Comparison of ENCODE assay signal across 8 cellular contexts in genomic region chr15:60397772-60398445, GRCh38.
A peak's percentile ranks its signal among the peaks of the same experiment; 100 is the strongest.
DNase-seq lines count a peak whose midpoint lies in the region; TF ChIP-seq lines count a peak whose summit lies in the region.

Gene ANXA2 (minus strand): TSS chr15:60397986. CDS start chr15:60386075, 11,911 bp downstream.

- H3K9me2 ChIP-seq in MM.1S (replicated peaks; ENCODE audit: insufficient read depth, low read length) = no peaks in the 10 kb centered on the region

- DNase-seq in GM13977 (ENCODE audit: low spot score) (peak; percentile 92), HAP-1 (ENCODE audit: low spot score in 2 of 2) (peak; percentile 81 to 91), MM.1S (peak; percentile 85), choroid plexus epithelial cell (ENCODE audit: low read depth) (peak; percentile 86), left kidney (ENCODE audit: low read depth, low spot score) (peak; percentile 77), NCI-H187 (lab: John Stamatoyannopoulos, UW) (no peak)
- peak; percentile 75 for DNase-seq in activated CD4-positive, alpha-beta T cell treated with anti-CD3 and anti-CD28 coated beads for 1 hour
- peak; percentile 68 to 78 for DNase-seq in stimulated activated CD4-positive, alpha-beta T cell treated with anti-CD3 and anti-CD28 coated beads, Interleukin-4, amount 100 ng/mL, for 48 hours (ENCODE audit: low read depth in 2 of 2)

- peak within 1 kb of the TSS; percentile 54 for H3K4me2 ChIP-seq in MM.1S (ENCODE audit: low read depth, low read length)

- H3F3A ChIP-seq in MM.1S (ENCODE audit: insufficient read depth, low read length) = peaks cover 8% of the 10 kb centered on the region; the same call in 1 of the 2 replicates

- H3K79me2 ChIP-seq in MM.1S (ENCODE audit: low read length) = peaks cover 48% of the 10 kb centered on the region

- no peaks in the 10 kb centered on the region for H4K20me1 ChIP-seq in MM.1S (ENCODE audit: insufficient read depth, low read length)

- peaks cover 42% of the 10 kb centered on the region for H3K36me3 ChIP-seq in HAP-1 (replicated peaks)
- H3K36me3 ChIP-seq in MM.1S (replicated peaks; ENCODE audit: insufficient read depth, low read length) = no peaks in the 10 kb centered on the region

- no peaks in the 10 kb centered on the region for H3K9me3 ChIP-seq in HAP-1
- H3K9me3 ChIP-seq in MM.1S (replicated peaks; ENCODE audit: insufficient read depth, low read length) = no peaks in the 10 kb centered on the region

- H3K4me3 ChIP-seq in HAP-1 (peak within 1 kb of the TSS; percentile 89), MM.1S (ENCODE audit: low read length) (peak within 1 kb of the TSS; percentile 90), choroid plexus epithelial cell (ENCODE audit: low read depth, low read length) (peak within 1 kb of the TSS; percentile 95)

- TF ChIP-seq CTCF in GM13977 (IDR thresholded peaks at IDR 0.05; ENCODE audit: extremely low read depth, insufficient read depth, missing control alignments) (no peak), MM.1S (IDR thresholded peaks at IDR 0.05; ENCODE audit: low read length) (no peak), choroid plexus epithelial cell (conservative IDR thresholded peaks at IDR 0.05; ENCODE audit: low read depth, low read length) (no peak)

- H3K4me1 ChIP-seq in HAP-1 (peaks cover 58% of the 10 kb centered on the region), MM.1S (ENCODE audit: low read length) (peaks cover 7% of the 10 kb centered on the region)

- peak within 1 kb of the TSS; percentile 85 for H3K9ac ChIP-seq in MM.1S (ENCODE audit: low read length)

- H3K27me3 ChIP-seq in HAP-1 (ENCODE audit: low read depth) (no peaks in the 10 kb centered on the region; the same call in 1 of the 2 replicates), MM.1S (replicated peaks; ENCODE audit: insufficient read depth, low read length) (no peaks in the 10 kb centered on the region)

- in situ Hi-C loops in GM13977 (cut with MboI; ENCODE audit: low pct_unique_long_range_greater_than_20kb, low sequenced_read_pairs, unreplicated experiment) (no loop called here), HAP-1 (cut with MboI; ENCODE audit: low sequenced_read_pairs) (no loop called here)

- H3K27ac ChIP-seq in MM.1S (ENCODE audit: low read length) = peak within 1 kb of the TSS; percentile 68; the same call in 1 of the 2 replicates

- peak within 1 kb of the TSS; percentile 67 for H2AFZ ChIP-seq in MM.1S (ENCODE audit: low read length)

Comparison
In these comparisons a context has a peak if more than half of its experiments do, and no peak if none do; other contexts are left out.
1. DNase-seq: peak in GM13977 (single experiment), HAP-1 (2 of 2), MM.1S (single experiment), activated CD4-positive, alpha-beta T cell treated with anti-CD3 and anti-CD28 coated beads for 1 hour (single experiment), choroid plexus epithelial cell (single experiment), left kidney (single experiment) and stimulated activated CD4-positive, alpha-beta T cell treated with anti-CD3 and anti-CD28 coated beads, Interleukin-4, amount 100 ng/mL, for 48 hours (2 of 2); none in NCI-H187 (0 of 2).
2. Peak in every context shown above with its lines, with median percentiles within 50 percentile points of each other: H3K4me3 ChIP-seq.